Comparison of ENCODE assay signal across 8 cellular contexts in the genomic region with DNA sequence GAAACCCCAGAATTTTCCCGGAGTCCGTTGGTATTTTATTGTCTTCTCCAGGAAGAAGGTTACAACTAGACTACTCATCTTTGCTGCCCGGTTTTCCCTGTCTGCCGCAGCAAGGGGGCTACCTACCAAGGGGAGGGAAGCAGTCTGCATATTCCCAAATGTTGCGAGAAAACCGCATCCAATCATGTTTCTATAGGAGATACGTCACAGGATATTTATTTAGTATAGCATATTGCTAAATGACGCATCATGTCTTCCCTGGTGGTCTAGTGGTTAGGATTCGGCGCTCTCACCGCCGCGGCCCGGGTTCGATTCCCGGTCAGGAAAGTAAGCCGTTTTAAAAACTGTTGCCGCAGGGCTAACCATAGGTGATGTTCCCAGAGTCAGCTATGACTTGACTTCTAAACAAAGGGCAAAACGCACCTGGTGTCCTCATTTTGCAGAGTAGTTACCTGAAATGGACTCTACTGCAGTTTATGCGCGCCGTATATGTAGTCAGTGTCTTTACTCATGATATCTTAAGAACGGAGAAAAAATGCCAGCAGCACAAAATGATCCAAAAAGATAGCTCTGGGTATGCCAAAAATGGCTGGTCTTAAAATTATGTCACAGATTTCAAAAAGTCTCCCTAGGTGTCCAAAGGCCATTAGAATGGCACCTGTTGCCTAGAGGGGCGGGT. TPM values are rescaled to one million over a fixed set of nuclear protein-coding genes. Genes with fewer than 3 reads are reported as not detected.
DNase-seq lines count a peak whose midpoint lies in the region; ATAC-seq and TF ChIP-seq lines count a peak whose summit lies in the region.

No MANE protein-coding gene starts in this region.

- TF ChIP-seq EP300 in gastroesophageal sphincter (IDR thresholded peaks at IDR 0.05): no peak

- peaks cover 17% of the 10 kb centered on the region for H3F3A ChIP-seq in Loucy (ENCODE audit: low read depth)

- H3K9ac ChIP-seq in Loucy (ENCODE audit: low read depth, low read length, poor library complexity, severe bottlenecking): peak overlapping the region; percentile 86

- no peaks in the 10 kb centered on the region for H3K9me2 ChIP-seq in Loucy (replicated peaks; ENCODE audit: low read depth, low read length)

- no peak for TF ChIP-seq POLR2A in gastroesophageal sphincter (IDR thresholded peaks at IDR 0.05)

- H3K36me3 ChIP-seq in H7 (replicated peaks; ENCODE audit: control insufficient read depth, insufficient read depth, low read length) (no peaks in the 10 kb centered on the region), Loucy (ENCODE audit: insufficient read depth, low read length) (no peaks in the 10 kb centered on the region), gastroesophageal sphincter (no peaks in the 10 kb centered on the region)

- H3K4me1 ChIP-seq in Loucy (ENCODE audit: insufficient read depth, low read length, poor library complexity, severe bottlenecking) (peaks cover 6% of the 10 kb centered on the region), gastroesophageal sphincter (peaks cover 0 to 9% (median 0%) of the 10 kb centered on the region in 3 donors)

- H3K79me2 ChIP-seq in Loucy (ENCODE audit: insufficient read depth, low read length): no peaks in the 10 kb centered on the region

- peak overlapping the region; percentile 94 for H3K4me3 ChIP-seq in H7 (ENCODE audit: insufficient read depth, low read depth, low read length)
- peak overlapping the region; percentile 90 for H3K4me3 ChIP-seq in Loucy (ENCODE audit: low read length, poor library complexity, severe bottlenecking)
- peak overlapping the region; percentile 40 to 69 for H3K4me3 ChIP-seq in gastroesophageal sphincter

- peak; percentile 88 for ATAC-seq in gastroesophageal sphincter

- TF ChIP-seq CTCF in Loucy (conservative IDR thresholded peaks at IDR 0.05; ENCODE audit: low read length) (no peak), gastroesophageal sphincter (IDR thresholded peaks at IDR 0.05) (peak in 1 of 4 experiments; percentile 5)

- H3K27ac ChIP-seq in gastroesophageal sphincter: peak overlapping the region; percentile 62 to 97 (median 96)
- H3K27ac ChIP-seq in substantia nigra (ENCODE audit: low read depth, low read length, poor library complexity, severe bottlenecking): peak overlapping the region; percentile 81

- H3K27me3 ChIP-seq in H7 (ENCODE audit: control insufficient read depth, insufficient read depth, low read length) (no peaks in the 10 kb centered on the region), Loucy (ENCODE audit: insufficient read depth, low read length, poor library complexity, severe bottlenecking) (no peaks in the 10 kb centered on the region), gastroesophageal sphincter (no peaks in the 10 kb centered on the region)

- H3K9me3 ChIP-seq in Loucy (ENCODE audit: insufficient read depth, low read depth, low read length) (no peaks in the 10 kb centered on the region), gastroesophageal sphincter (no peaks in the 10 kb centered on the region)

- DNase-seq in DMS153 (lab: John Stamatoyannopoulos, UW) (peak; percentile 96), H7 (peak; percentile 70), SIG-M5 (lab: John Stamatoyannopoulos, UW) (peak; percentile 74), activated gamma-delta T cell treated with Interleukin-2 at 50 U/mL for 16 hours (peak; percentile 78), occipital lobe (lab: John Stamatoyannopoulos, UW) (peak; percentile 75), substantia nigra (lab: John Stamatoyannopoulos, UW) (peak in 32 of 49 donors; percentile 15 to 92 (median 66))

- H2AFZ ChIP-seq in Loucy (ENCODE audit: low read length): peak overlapping the region; percentile 94; the same call in 1 of the 2 replicates

- peak overlapping the region; percentile 89 for H3K4me2 ChIP-seq in Loucy (ENCODE audit: low read depth, low read length, poor library complexity, severe bottlenecking)

- no peaks in the 10 kb centered on the region for H4K20me1 ChIP-seq in Loucy (ENCODE audit: insufficient read depth, low read length, poor library complexity, severe bottlenecking)

- WGBS in gastroesophageal sphincter (ENCODE audit: low coverage in 1 of 2), 2 donors: 4 to 5% methylated on average over 8 to 19 of the region's 24 CpGs

RNA-seq across cellular contexts. Expression of gene ZNF692, which starts 15.2 kb away (rescaled TPM):
- 64.2 and 91.9 TPM in 2 replicates for total RNA-seq in H7 (2014; rRNA removed; shearing (Covaris generic))
- total RNA-seq in gastroesophageal sphincter (10 to 100 TPM; 22.1 to 69.6 (median 28.4) TPM), occipital lobe (27.0 TPM)

RNA-seq across cellular contexts. Expression of gene PGBD2, which starts 31.9 kb away (rescaled TPM):
- 3.4 and 3.6 TPM in 2 replicates for total RNA-seq in H7 (2014; rRNA removed; shearing (Covaris generic))
- 1 to 10 TPM; 3.6 to 5.9 (median 4.7) TPM for total RNA-seq in gastroesophageal sphincter
- total RNA-seq in occipital lobe: 13.3 TPM

RNA-seq across cellular contexts. Expression of gene ZNF672, which starts 36.1 kb away (rescaled TPM):
- total RNA-seq in H7 (2014; rRNA removed; shearing (Covaris generic)): 56.0 and 59.5 TPM in 2 replicates
- total RNA-seq in gastroesophageal sphincter (10 to 100 TPM; 22.1 to 44.2 (median 34.3) TPM), occipital lobe (14.0 TPM)

RNA-seq across cellular contexts. Expression of gene SH3BP5L, which starts 48.4 kb away (rescaled TPM):
- total RNA-seq in H7 (2014; rRNA removed; shearing (Covaris generic)): 38.2 and 40.5 TPM in 2 replicates
- 10 to 100 TPM; 21.9 to 38.7 (median 28.4) TPM for total RNA-seq in gastroesophageal sphincter
- total RNA-seq in occipital lobe: 27.5 TPM

Comparison
In these comparisons a context has a peak if more than half of its experiments do, and no peak if none do; other contexts are left out.
1. Peak in every context shown above with its lines: DNase-seq, ATAC-seq, H3K4me3 ChIP-seq and H3K27ac ChIP-seq.